In the genomic region with DNA sequence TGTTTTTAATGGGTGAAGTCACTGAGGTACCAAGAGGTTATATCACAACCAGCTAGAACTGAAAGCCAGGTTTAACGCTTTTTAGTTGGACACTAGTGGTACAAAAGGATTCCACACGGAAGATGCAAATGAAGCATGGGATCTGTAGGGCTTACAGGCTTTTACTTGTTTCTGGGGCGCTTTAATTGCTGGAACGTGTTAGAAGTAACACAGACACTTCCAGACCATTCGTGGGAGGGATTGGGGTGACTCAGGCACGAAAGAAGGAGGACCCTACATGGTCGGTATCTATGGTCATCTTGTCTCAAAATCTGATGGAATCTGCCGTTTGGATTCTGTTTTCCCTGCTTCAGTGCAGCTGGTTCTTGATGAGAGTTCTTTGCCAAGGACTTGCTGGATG, we compare ENCODE assay signal across 9 cellular contexts. TPM values are rescaled to one million over a fixed set of nuclear protein-coding genes. Genes with fewer than 3 reads are reported as not detected.
A peak's percentile ranks its signal among the peaks of the same experiment; 100 is the strongest.
DNase-seq lines count a peak whose midpoint lies in the region; ATAC-seq and TF ChIP-seq lines count a peak whose summit lies in the region.
"Had no signal": no experiment of that assay in that cellular context is flagged by ENCODE, and none has a peak within 500 bp of the region (broad histone marks: within the 10 kb centered on the region; RNA-seq: fewer than 3 reads in every experiment).

No MANE protein-coding gene starts in this region.

- peak overlapping the region in 2 of 5 donors; percentile 84 to 87 for H3K27ac ChIP-seq in stomach

- H3K9me3 ChIP-seq in iPS-18c (ENCODE audit: control insufficient read depth, insufficient read depth, low read length) (no peaks in the 10 kb centered on the region), stomach (no peaks in the 10 kb centered on the region)

- peaks cover 25% of the 10 kb centered on the region for H3K4me1 Mint-ChIP-seq in activated CD4-positive, alpha-beta T cell treated with anti-CD3 and anti-CD28 coated beads for 36 hours
- peaks cover 36% of the 10 kb centered on the region for H3K4me1 Mint-ChIP-seq in activated CD8-positive, alpha-beta T cell treated with anti-CD3 and anti-CD28 coated beads for 36 hours (ENCODE audit: low read depth)

- H3K4me3 Mint-ChIP-seq in activated CD4-positive, alpha-beta T cell treated with anti-CD3 and anti-CD28 coated beads for 36 hours = peak overlapping the region; percentile 80
- peak overlapping the region; percentile 85 for H3K4me3 Mint-ChIP-seq in activated CD8-positive, alpha-beta T cell treated with anti-CD3 and anti-CD28 coated beads for 36 hours

- peaks cover 21 to 36% (median 28%) of the 10 kb centered on the region in 4 donors for H3K36me3 ChIP-seq in stomach

- 22 to 39% (median 34%) methylated on average over 8 of the region's 8 CpGs for WGBS in stomach, 5 donors

- POLR2A ChIA-PET in activated CD4-positive, alpha-beta T cell treated with anti-CD3 and anti-CD28 coated beads for 36 hours (lab: Charles Lee) = interaction anchor here (0.7 kb wide), 1 partner anchor 157 kb away, joined by 4 read pairs; a partner anchor contains a TSS
- POLR2A ChIA-PET in activated CD8-positive, alpha-beta T cell treated with anti-CD3 and anti-CD28 coated beads for 36 hours (lab: Charles Lee) = interaction anchor here (1.0 to 1.6 kb wide), 4 partner anchors 9 to 372 kb away, joined by 3 to 8 read pairs (median 3); no protein-coding TSS in a partner anchor

- no peaks in the 10 kb centered on the region for H3K9me3 Mint-ChIP-seq in activated CD4-positive, alpha-beta T cell treated with anti-CD3 and anti-CD28 coated beads for 36 hours (ENCODE audit: low read depth)
- H3K9me3 Mint-ChIP-seq in activated CD8-positive, alpha-beta T cell treated with anti-CD3 and anti-CD28 coated beads for 36 hours = no peaks in the 10 kb centered on the region

- no peak for DNase-seq in activated CD4-positive, alpha-beta T cell treated with anti-CD3 and anti-CD28 coated beads for 36 hours
- no peak for DNase-seq in activated CD4-positive, alpha-beta T cell treated with anti-CD3 and anti-CD28 coated beads, Interleukin-2, amount 50 U/mL, for 4 hours
- DNase-seq in activated CD8-positive, alpha-beta T cell treated with anti-CD3 and anti-CD28 coated beads for 36 hours = no peak
- no peak for DNase-seq in stomach
- no peak for DNase-seq in epidermal melanocyte (ENCODE audit: insufficient read length, low spot score)
- DNase-seq in NK-92 treated with Interleukin-12 subunit alpha and Interleukin-12 subunit beta, amount 100 ng/mL, for 24 hours (lab: John Stamatoyannopoulos, UW) = no peak
- no peak for DNase-seq in GM19240 (ENCODE audit: insufficient read length, low spot score)
- DNase-seq: islet precursor cell had no signal

- peaks cover 0 to 7% (median 0%) of the 10 kb centered on the region in 3 donors for H3K27me3 ChIP-seq in stomach

- no peak for ATAC-seq in activated CD4-positive, alpha-beta T cell treated with anti-CD3 and anti-CD28 coated beads for 36 hours
- ATAC-seq in activated CD8-positive, alpha-beta T cell treated with anti-CD3 and anti-CD28 coated beads for 36 hours = no peak

- peak overlapping the region; percentile 95 for H3K4me3 ChIP-seq in iPS-18c (ENCODE audit: insufficient read depth, low read depth, low read length)
- H3K4me3 ChIP-seq in stomach = peak overlapping the region; percentile 94 to 96 (median 95)

- H3K4me1 ChIP-seq in stomach = peaks cover 6 to 28% (median 20%) of the 10 kb centered on the region in 4 donors

- intact Hi-C loops in activated CD4-positive, alpha-beta T cell treated with anti-CD3 and anti-CD28 coated beads for 36 hours (cut with DNase I, micrococcal nuclease) = loop anchor here in 1 of 2 experiments (2.0 kb wide), 1 partner anchor 547 kb away; a partner anchor contains a TSS
- intact Hi-C loops in activated CD8-positive, alpha-beta T cell treated with anti-CD3 and anti-CD28 coated beads for 36 hours (cut with micrococcal nuclease) = no loop called here
- intact Hi-C loops in stomach (cut with DNase I; ENCODE audit: low total_unique reads) = no loop called here

- TF ChIP-seq CTCF in activated CD8-positive, alpha-beta T cell treated with anti-CD3 and anti-CD28 coated beads for 36 hours (IDR thresholded peaks at IDR 0.05) = no peak
- no peak for TF ChIP-seq CTCF in stomach (IDR thresholded peaks at IDR 0.05)

- CTCF ChIA-PET in activated CD4-positive, alpha-beta T cell treated with anti-CD3 and anti-CD28 coated beads for 36 hours (lab: Charles Lee) = interaction anchor here (0.6 to 1.0 kb wide), 3 partner anchors 13 to 363 kb away, joined by 3 read pairs; no protein-coding TSS in a partner anchor
- CTCF ChIA-PET in activated CD8-positive, alpha-beta T cell treated with anti-CD3 and anti-CD28 coated beads for 36 hours (lab: Charles Lee) = interaction anchor here (0.9 to 1.4 kb wide), 6 partner anchors 9 to 129 kb away, joined by 3 to 4 read pairs (median 3); a partner anchor contains a TSS

- H3K27ac Mint-ChIP-seq in activated CD4-positive, alpha-beta T cell treated with anti-CD3 and anti-CD28 coated beads for 36 hours = no peak overlapping the region
- H3K27ac Mint-ChIP-seq in activated CD8-positive, alpha-beta T cell treated with anti-CD3 and anti-CD28 coated beads for 36 hours = peak overlapping the region; percentile 68

- no peak for TF ChIP-seq POLR2A in stomach (IDR thresholded peaks at IDR 0.05)

- peaks cover 6% of the 10 kb centered on the region for H3K27me3 Mint-ChIP-seq in activated CD4-positive, alpha-beta T cell treated with anti-CD3 and anti-CD28 coated beads for 36 hours
- H3K27me3 Mint-ChIP-seq in activated CD8-positive, alpha-beta T cell treated with anti-CD3 and anti-CD28 coated beads for 36 hours = no peaks in the 10 kb centered on the region

- no peak for TF ChIP-seq EP300 in stomach (IDR thresholded peaks at IDR 0.05)

- peaks cover 16% of the 10 kb centered on the region for H3K36me3 Mint-ChIP-seq in activated CD4-positive, alpha-beta T cell treated with anti-CD3 and anti-CD28 coated beads for 36 hours (ENCODE audit: low read depth)
- H3K36me3 Mint-ChIP-seq in activated CD8-positive, alpha-beta T cell treated with anti-CD3 and anti-CD28 coated beads for 36 hours (ENCODE audit: low read depth) = peaks cover 11% of the 10 kb centered on the region

RNA-seq across cellular contexts. Expression of a gene that starts 1.0 kb away (rescaled TPM):
- 10 to 100 TPM; 51.0 to 51.3 TPM for total RNA-seq in activated CD4-positive, alpha-beta T cell treated with anti-CD3 and anti-CD28 coated beads for 36 hours
- 10 to 100 TPM; 49.3 to 50.9 TPM for total RNA-seq in activated CD8-positive, alpha-beta T cell treated with anti-CD3 and anti-CD28 coated beads for 36 hours
- total RNA-seq in stomach = 10 to 100 TPM; 35.7 to 86.9 (median 52.0) TPM
- 10 to 100 TPM; 35.3 to 58.7 (median 52.4) TPM for polyA plus RNA-seq in stomach

RNA-seq across cellular contexts. Expression of a gene that starts 12.6 kb away (rescaled TPM):
- total RNA-seq in activated CD4-positive, alpha-beta T cell treated with anti-CD3 and anti-CD28 coated beads for 36 hours = 1 to 10 TPM in 1 of 2 experiments, under 1 TPM in 1; 0.53 to 1.3 TPM
- 1 to 10 TPM; 2.1 to 2.6 TPM for total RNA-seq in activated CD8-positive, alpha-beta T cell treated with anti-CD3 and anti-CD28 coated beads for 36 hours
- total RNA-seq in stomach = under 1 TPM in 1 of 5 donors, not detected in 4; 0.55 TPM
- 1 to 10 TPM in 2 of 3 donors, under 1 TPM in 1; 0.80 to 1.9 (median 1.4) TPM for polyA plus RNA-seq in stomach
